Comparison of ENCODE assay signal across 8 cellular contexts in the genomic region with DNA sequence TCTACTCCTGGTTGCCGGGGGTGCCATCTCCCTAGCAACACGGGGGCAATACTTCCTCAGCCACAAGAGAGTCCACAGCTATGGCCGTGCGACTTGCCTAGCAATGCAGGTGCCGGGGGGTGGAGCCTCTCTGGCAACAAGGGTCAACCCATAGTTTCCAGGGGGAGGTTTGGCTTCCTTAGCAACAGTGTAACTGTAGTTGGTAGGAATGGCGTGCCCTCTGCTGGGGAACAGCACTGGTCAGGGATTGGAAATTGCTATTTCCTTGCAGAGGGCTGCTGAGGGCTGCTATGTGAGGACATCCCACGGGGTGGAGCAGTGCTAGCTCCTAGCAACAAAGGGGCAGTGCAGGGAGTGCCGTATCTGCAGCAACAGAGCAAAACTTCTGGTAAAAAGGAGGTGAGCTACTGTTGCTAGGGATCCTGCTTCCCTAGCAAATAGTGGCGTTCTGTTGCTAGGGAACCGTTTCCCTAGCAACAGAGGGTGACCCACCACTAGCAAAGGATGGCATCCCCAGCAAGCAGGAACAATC. TPM values are rescaled to one million over a fixed set of nuclear protein-coding genes. Genes with fewer than 3 reads are reported as not detected.
DNase-seq lines count a peak whose midpoint lies in the region; TF ChIP-seq lines count a peak whose summit lies in the region.

No MANE protein-coding gene starts in this region.

- H3K4me1 Mint-ChIP-seq in activated T-cell treated with anti-CD3 and anti-CD28 coated beads, Interleukin-2, amount 50 U/mL, for 24 hours (ENCODE audit: low read depth) = no peaks in the 10 kb centered on the region

- H3K27ac ChIP-seq in neutrophil (peak overlapping the region; percentile 50), MM.1S (ENCODE audit: low read length) (no peak overlapping the region)

- no peaks in the 10 kb centered on the region for H3K9me2 ChIP-seq in MM.1S (replicated peaks; ENCODE audit: insufficient read depth, low read length)

- no peak overlapping the region for H2AFZ ChIP-seq in MM.1S (ENCODE audit: low read length)

- H3K36me3 ChIP-seq in neutrophil (peaks cover 96% of the 10 kb centered on the region), MM.1S (replicated peaks; ENCODE audit: insufficient read depth, low read length) (no peaks in the 10 kb centered on the region)

- H3K36me3 Mint-ChIP-seq in activated T-cell treated with anti-CD3 and anti-CD28 coated beads, Interleukin-2, amount 50 U/mL, for 24 hours (ENCODE audit: low read depth) = peaks cover 72% of the 10 kb centered on the region

- no peak overlapping the region for H3K9ac ChIP-seq in MM.1S (ENCODE audit: low read length)

- no peak overlapping the region for H3K27ac Mint-ChIP-seq in activated T-cell treated with anti-CD3 and anti-CD28 coated beads, Interleukin-2, amount 50 U/mL, for 24 hours

- H3K9me3 ChIP-seq in neutrophil (no peaks in the 10 kb centered on the region), MM.1S (replicated peaks; ENCODE audit: insufficient read depth, low read length) (no peaks in the 10 kb centered on the region)

- no peaks in the 10 kb centered on the region for H3F3A ChIP-seq in MM.1S (ENCODE audit: insufficient read depth, low read length)

- no peak overlapping the region for H3K4me3 Mint-ChIP-seq in activated T-cell treated with anti-CD3 and anti-CD28 coated beads, Interleukin-2, amount 50 U/mL, for 24 hours

- DNase-seq in GM20000 (ENCODE audit: low spot score) (peak; percentile 35), NCI-H526 (lab: John Stamatoyannopoulos, UW) (peak; percentile 97 to 98), epithelial cell of proximal tubule (ENCODE audit: low read depth) (no peak), MM.1S (no peak), AG20443 (ENCODE audit: low spot score) (no peak), germinal center (ENCODE audit: low spot score) (no peak)
- DNase-seq in activated T-cell treated with anti-CD3 and anti-CD28 coated beads, Interleukin-2, amount 50 U/mL, for 24 hours = no peak

- H3K9me3 Mint-ChIP-seq in activated T-cell treated with anti-CD3 and anti-CD28 coated beads, Interleukin-2, amount 50 U/mL, for 24 hours = no peaks in the 10 kb centered on the region

- H3K4me3 ChIP-seq in epithelial cell of proximal tubule (ENCODE audit: low read depth, low read length) (no peak overlapping the region), neutrophil (ENCODE audit: low read depth in 1 of 2, low read length in 1 of 2) (no peak overlapping the region), MM.1S (ENCODE audit: low read length) (no peak overlapping the region)

- H3K27me3 Mint-ChIP-seq in activated T-cell treated with anti-CD3 and anti-CD28 coated beads, Interleukin-2, amount 50 U/mL, for 24 hours = no peaks in the 10 kb centered on the region

- H3K4me1 ChIP-seq in neutrophil (ENCODE audit: control insufficient read depth in 1 of 2, insufficient read depth in 1 of 2, low read depth in 1 of 2, low read length in 1 of 2) (peaks cover 6 to 7% of the 10 kb centered on the region in 2 experiments), MM.1S (ENCODE audit: low read length) (no peaks in the 10 kb centered on the region)

- no peak overlapping the region for H3K4me2 ChIP-seq in MM.1S (ENCODE audit: low read depth, low read length)

- no peaks in the 10 kb centered on the region for H4K20me1 ChIP-seq in MM.1S (ENCODE audit: insufficient read depth, low read length)

- no peaks in the 10 kb centered on the region for H3K79me2 ChIP-seq in MM.1S (ENCODE audit: low read length)

- H3K27me3 ChIP-seq in neutrophil (no peaks in the 10 kb centered on the region), MM.1S (replicated peaks; ENCODE audit: insufficient read depth, low read length) (no peaks in the 10 kb centered on the region)

- no peak for TF ChIP-seq CTCF in GM20000 (IDR thresholded peaks at IDR 0.05; ENCODE audit: extremely low read depth, missing control alignments)
- TF ChIP-seq CTCF in epithelial cell of proximal tubule (conservative IDR thresholded peaks at IDR 0.05; ENCODE audit: low read depth, low read length) = peak; percentile 47
- peak; percentile 22 for TF ChIP-seq CTCF in neutrophil (IDR thresholded peaks at IDR 0.05)
- no peak for TF ChIP-seq CTCF in MM.1S (IDR thresholded peaks at IDR 0.05; ENCODE audit: low read length)

RNA-seq across cellular contexts. Expression of a gene that starts 7.0 kb away (rescaled TPM):
- total RNA-seq in epithelial cell of proximal tubule = 3.7 and 9.5 TPM in 2 replicates

RNA-seq across cellular contexts. Expression of a gene that starts 9.4 kb away (rescaled TPM):
- 109 and 218 TPM in 2 replicates for total RNA-seq in epithelial cell of proximal tubule

RNA-seq across cellular contexts. Expression of a gene that starts 11.1 kb away (rescaled TPM):
- total RNA-seq in epithelial cell of proximal tubule = 154 and 174 TPM in 2 replicates

RNA-seq across cellular contexts. Expression of a gene that starts 20.5 kb away (rescaled TPM):
- total RNA-seq in epithelial cell of proximal tubule = 6.7 and 11.5 TPM in 2 replicates

RNA-seq across cellular contexts. Expression of a gene that starts 20.7 kb away (rescaled TPM):
- total RNA-seq in epithelial cell of proximal tubule = 2,374 and 2,446 TPM in 2 replicates

Comparison
In these comparisons a context has a peak if more than half of its experiments do, and no peak if none do; other contexts are left out.
1. DNase-seq: peak in GM20000 (single experiment) and NCI-H526 (2 of 2); none in epithelial cell of proximal tubule (single experiment), MM.1S (single experiment), AG20443 (single experiment), activated T-cell treated with anti-CD3 and anti-CD28 coated beads, Interleukin-2, amount 50 U/mL, for 24 hours (single experiment) and germinal center (single experiment).
2. CTCF ChIP-seq: peak in epithelial cell of proximal tubule (single experiment) and neutrophil (single experiment); none in GM20000 (single experiment) and MM.1S (single experiment).